In genomic region chr22:29342177-29342576, GRCh38 we compare ENCODE assay signal across 26 cellular contexts. TPM values are rescaled to one million over a fixed set of nuclear protein-coding genes. Genes with fewer than 3 reads are reported as not detected.
A peak's percentile ranks its signal among the peaks of the same experiment; 100 is the strongest.
DNase-seq lines count a peak whose midpoint lies in the region; ATAC-seq, FAIRE-seq and TF ChIP-seq lines count a peak whose summit lies in the region.
"Had no signal": no experiment of that assay in that cellular context is flagged by ENCODE, and none has a peak within 500 bp of the region (broad histone marks: within the 10 kb centered on the region; RNA-seq: fewer than 3 reads in every experiment).

No MANE protein-coding gene starts in this region.

- H3K27me3 ChIP-seq in HepG2 (ENCODE audit: control insufficient read depth in 1 of 2, insufficient read depth in 2 of 2, low read length in 2 of 2) (no peaks in the 10 kb centered on the region), right lobe of liver (no peaks in the 10 kb centered on the region), left ventricle myocardium inferior (ENCODE audit: low read depth) (no peaks in the 10 kb centered on the region), thyroid gland (no peaks in the 10 kb centered on the region), left lung (no peaks in the 10 kb centered on the region)
- H3K27me3 ChIP-seq: Peyer's patch, suprapubic skin had no signal

- no peak; the same call in 1 of the 3 replicates for ATAC-seq in HepG2
- no peak for ATAC-seq in right lobe of liver
- no peak for ATAC-seq in left lung
- ATAC-seq in GM21526 (IDR thresholded peaks at IDR 0.05; ENCODE audit: low FRiP score, unreplicated experiment) = no peak
- ATAC-seq: mucosa of descending colon had no signal

- no peaks in the 10 kb centered on the region for H3K9me3 ChIP-seq in HepG2 (ENCODE audit: low read length)
- H3K9me3 ChIP-seq in right lobe of liver = no peaks in the 10 kb centered on the region
- no peaks in the 10 kb centered on the region for H3K9me3 ChIP-seq in left ventricle myocardium inferior (replicated peaks)
- H3K9me3 ChIP-seq in thyroid gland = no peaks in the 10 kb centered on the region
- no peaks in the 10 kb centered on the region for H3K9me3 ChIP-seq in left lung
- H3K9me3 ChIP-seq: mucosa of descending colon, Peyer's patch, suprapubic skin had no signal

- CTCF ChIA-PET in HepG2 (lab: Yijun Ruan, JAX; ENCODE audit: low intra/inter-chr PET ratio, low total read pairs) (no interaction called here), RWPE1 (lab: Yijun Ruan, JAX) (no interaction called here)

- POLR2A ChIA-PET in HepG2 (lab: Yijun Ruan, JAX) (interaction anchor here (0.8 to 1.0 kb wide), 2 partner anchors 41 to 211 kb away, joined by 3 to 4 read pairs; partner anchors contain the start of gene THOC5), RWPE1 (lab: Yijun Ruan, JAX; ENCODE audit: low non-redundant PET) (no interaction called here)

- no peak for TF ChIP-seq CTCF in HepG2 (CRISPR knock-in tag; IDR thresholded peaks at IDR 0.05)
- no peak for TF ChIP-seq CTCF in right lobe of liver (IDR thresholded peaks at IDR 0.05)
- no peak for TF ChIP-seq CTCF in RWPE1 (conservative IDR thresholded peaks at IDR 0.05; ENCODE audit: low read depth)
- no peak for TF ChIP-seq CTCF in left ventricle myocardium inferior (IDR thresholded peaks at IDR 0.05; ENCODE audit: borderline replicate concordance)
- TF ChIP-seq CTCF in thyroid gland (IDR thresholded peaks at IDR 0.05) = no peak
- no peak for TF ChIP-seq CTCF in left lung (IDR thresholded peaks at IDR 0.05)

- H3K9ac ChIP-seq in HepG2 (ENCODE audit: insufficient read depth, low read depth, low read length) = peak overlapping the region; percentile 38; the same call in 1 of the 2 replicates

- no peaks in the 10 kb centered on the region for H3K79me2 ChIP-seq in HepG2 (ENCODE audit: insufficient read depth, low read length)

- TF ChIP-seq EP300 in HepG2 (IDR thresholded peaks at IDR 0.05; ENCODE audit: low read depth in 2 of 2, low read length in 2 of 2) (no peak), HepG2 (CRISPR knock-in tag; IDR thresholded peaks at IDR 0.05; ENCODE audit: borderline replicate concordance) (no peak)

- H3K27ac ChIP-seq in HepG2 (ENCODE audit: extremely low read length, insufficient read depth, low read length) (peak overlapping the region; percentile 54), right lobe of liver (no peak overlapping the region), RWPE1 (peak overlapping the region; percentile 77), left ventricle myocardium inferior (replicated peaks) (peak overlapping the region; percentile 78), thyroid gland (peak overlapping the region; percentile 1 to 57 (median 35)), left lung (no peak overlapping the region)
- H3K27ac ChIP-seq: epithelial cell of prostate, Peyer's patch, suprapubic skin had no signal

- H3K4me1 ChIP-seq in HepG2 (ENCODE audit: insufficient read depth, low read length) (peaks cover 32% of the 10 kb centered on the region), right lobe of liver (peaks cover 0 to 48% (median 6%) of the 10 kb centered on the region in 4 donors), left ventricle myocardium inferior (peaks cover 58% of the 10 kb centered on the region), thyroid gland (peaks cover 20 to 30% of the 10 kb centered on the region in 2 donors), left lung (no peaks in the 10 kb centered on the region)
- H3K4me1 ChIP-seq: Peyer's patch had no signal

- H3K4me3 ChIP-seq in HepG2 (replicated peaks in 1 of 3; ENCODE audit: insufficient read depth in 1 of 3, low read depth in 2 of 3, low read length in 3 of 3) (no peak overlapping the region; a peak in 1 of 6 replicates), right lobe of liver (no peak overlapping the region), left ventricle myocardium inferior (no peak overlapping the region), thyroid gland (replicated peaks in 1 of 3) (no peak overlapping the region), left lung (no peak overlapping the region)
- H3K4me3 ChIP-seq: mucosa of descending colon, Peyer's patch, suprapubic skin had no signal

- no peak overlapping the region for H2AFZ ChIP-seq in HepG2 (ENCODE audit: low read length)

- peaks cover 18 to 43% of the 10 kb centered on the region in 2 experiments; a peak in 4 of 5 replicates for H3K36me3 ChIP-seq in HepG2 (replicated peaks in 1 of 2; ENCODE audit: control insufficient read depth in 1 of 2, insufficient read depth in 2 of 2, low read length in 2 of 2)
- H3K36me3 ChIP-seq in right lobe of liver = peaks cover 9 to 38% (median 19%) of the 10 kb centered on the region in 4 donors
- H3K36me3 ChIP-seq in left ventricle myocardium inferior = peaks cover 78% of the 10 kb centered on the region
- peaks cover 38 to 44% of the 10 kb centered on the region in 2 donors for H3K36me3 ChIP-seq in thyroid gland
- H3K36me3 ChIP-seq in left lung = peaks cover 0 to 100% of the 10 kb centered on the region in 2 donors

- no peak for TF ChIP-seq RAD21 in HepG2 (CRISPR knock-in tag; IDR thresholded peaks at IDR 0.05)

- DNase-seq in HepG2 (ENCODE audit: low spot score) = peak; percentile 44
- no peak for DNase-seq in right lobe of liver
- no peak for DNase-seq in RWPE1 (ENCODE audit: low spot score)
- DNase-seq in left ventricle myocardium inferior = no peak
- no peak for DNase-seq in thyroid gland
- no peak for DNase-seq in NCI-H2171 treated with DMSO at 0.1 percent for 48 hours (lab: John Stamatoyannopoulos, UW)
- no peak for DNase-seq in left lung
- DNase-seq: activated CD4-positive, alpha-beta memory T cell treated with anti-CD3 and anti-CD28 coated beads, Interleukin-2, amount 10 ng/mL, durations not matched to agents 7 days and 5 days; activated CD4-positive, alpha-beta T cell treated with anti-CD3 and anti-CD28 coated beads for 1 hour; activated effector memory CD4-positive, alpha-beta T cell treated with Interleukin-2 at 50 U/mL for 16 hours; activated naive CD8-positive, alpha-beta T cell treated with anti-CD3 and anti-CD28 coated beads, Interleukin-2, amount 10 ng/mL, durations not matched to agents 7 days and 5 days; CD4-positive, alpha-beta T cell; effector CD4-positive, alpha-beta T cell; Karpas-422; kidney; mucosa of descending colon; NCI-H2029 treated with DMSO at 0.1 percent for 48 hours; NCI-H2227 treated with DMSO at 0.1 percent for 48 hours; NCI-H526 treated with DMSO at 0.1 percent for 48 hours; Peyer's patch; stimulated activated CD4-positive, alpha-beta T cell treated with anti-CD3 and anti-CD28 coated beads, Interleukin-4, amount 100 ng/mL, for 4 hours; stimulated activated naive CD4-positive, alpha-beta T cell had no signal

- BruUV-seq in HepG2 (replicated peaks; lab: Mats Ljungman, UMichigan) = no TSS peak

- in situ Hi-C loops in HepG2 (cut with HindIII; ENCODE audit: extremely low pct_ligation_motif_present, low pct_unique_long_range_greater_than_20kb) = no loop called here

- peak overlapping the region; percentile 56 for H3K4me2 ChIP-seq in HepG2 (ENCODE audit: low read depth, low read length)

- H4K20me1 ChIP-seq in HepG2 (ENCODE audit: insufficient read depth, low read length) = no peaks in the 10 kb centered on the region

- no peak for FAIRE-seq in HepG2 (lab: Jason Lieb, UNC)
- FAIRE-seq: kidney had no signal

- WGBS in HepG2 (ENCODE audit: low lambda C conversion rate) = 37% methylated on average over 6 of the region's 6 CpGs
- WGBS in right lobe of liver (ENCODE audit: insufficient coverage, low coverage, low lambda C conversion rate, missing lambda C conversion rate) = 86% methylated on average over 4 of the region's 6 CpGs
- WGBS in thyroid gland, 2 donors = 82 to 83% methylated on average over 6 of the region's 6 CpGs

- TF ChIP-seq POLR2A in HepG2 (IDR thresholded peaks at IDR 0.05; ENCODE audit: insufficient read depth in 1 of 2, low read depth in 2 of 2, low read length in 2 of 2) (no peak), right lobe of liver (IDR thresholded peaks at IDR 0.05) (no peak), thyroid gland (IDR thresholded peaks at IDR 0.05) (no peak)

- intact Hi-C loops in HepG2 (cut with micrococcal nuclease; ENCODE audit: unreplicated experiment) = no loop called here
- intact Hi-C loops in right lobe of liver (cut with DNase I) = no loop called here
- intact Hi-C loops in left ventricle myocardium inferior (cut with micrococcal nuclease) = no loop called here
- intact Hi-C loops in thyroid gland (cut with DNase I) = no loop called here
- intact Hi-C loops in left lung (cut with DNase I) = no loop called here

RNA-seq across cellular contexts. Expression of gene RASL10A, which starts 26.7 kb away (rescaled TPM):
- total RNA-seq in HepG2 (2016; rRNA removed; fragmentation: Illumina TruSeq; extraction: Trizol) = 0.22 TPM in 1 of 2 replicates, not detected in the other
- not detected in 2 replicates for total RNA-seq in HepG2 (2016; cell fraction: cytosol; rRNA removed; fragmentation: Illumina TruSeq; extraction: Trizol; ENCODE audit: low read depth)
- total RNA-seq in HepG2 (2016; cell fraction: insoluble cytoplasmic fraction; rRNA removed; fragmentation: Illumina TruSeq; extraction: Trizol) = not detected in 2 replicates
- not detected in 2 replicates for total RNA-seq in HepG2 (2016; cell fraction: membrane; rRNA removed; fragmentation: Illumina TruSeq; extraction: Trizol)
- total RNA-seq in HepG2 (2016; cell fraction: nucleus; rRNA removed; fragmentation: Illumina TruSeq; extraction: Trizol) = not detected in 2 replicates
- polyA plus RNA-seq in HepG2 (2011; rRNA removed) = 0.05 and 0.08 TPM in 2 replicates
- 0.08 and 0.17 TPM in 2 replicates for polyA plus RNA-seq in HepG2 (2011; cell fraction: cytosol; rRNA removed)
- 0.40 and 1.6 TPM in 2 replicates for polyA plus RNA-seq in HepG2 (2011; cell fraction: nucleus; rRNA removed)
- not detected in 2 replicates for polyA plus RNA-seq in HepG2 (2012)
- not detected in 2 replicates for polyA plus RNA-seq in HepG2 (2016; cell fraction: cytosol; fragmentation: Illumina TruSeq; extraction: Trizol; ENCODE audit: low read depth)
- not detected in 2 replicates for polyA plus RNA-seq in HepG2 (2016; cell fraction: insoluble cytoplasmic fraction; fragmentation: Illumina TruSeq; extraction: Trizol; ENCODE audit: low read depth)
- not detected in 2 replicates for polyA plus RNA-seq in HepG2 (2016; cell fraction: membrane; fragmentation: Illumina TruSeq; extraction: Trizol; ENCODE audit: low read depth)
- polyA plus RNA-seq in HepG2 (2016; cell fraction: nucleus; fragmentation: Illumina TruSeq; extraction: Trizol; ENCODE audit: insufficient read depth, low read depth) = 1.5 TPM in 1 of 2 replicates, not detected in the other
- polyA minus RNA-seq in HepG2 (2011; rRNA and poly(A)+ RNA removed; ENCODE audit: low replicate concordance) = 0.09 TPM in 1 of 2 replicates, not detected in the other
- polyA minus RNA-seq in HepG2 (2011; cell fraction: cytosol; rRNA and poly(A)+ RNA removed) = not detected in 2 replicates
- not detected in 2 replicates for polyA minus RNA-seq in HepG2 (2011; cell fraction: nucleus; rRNA and poly(A)+ RNA removed)
- 1 to 10 TPM in 3 of 6 experiments, under 1 TPM in 3; 0.32 to 1.2 (median 0.87) TPM for total RNA-seq in right lobe of liver
- total RNA-seq in left ventricle myocardium inferior = 1.4 TPM
- 1 to 10 TPM in 1 of 4 donors, under 1 TPM in 1, not detected in 2; 0.67 to 1.7 TPM for total RNA-seq in thyroid gland
- total RNA-seq in left lung = 1 to 10 TPM in 1 of 2 donors, under 1 TPM in 1; 0.96 to 1.8 TPM
- total RNA-seq: cerebellum had no signal

RNA-seq across cellular contexts. Expression of gene GAS2L1, which starts 35.7 kb away (rescaled TPM):
- total RNA-seq in HepG2 (2016; rRNA removed; fragmentation: Illumina TruSeq; extraction: Trizol) = 2.6 and 3.3 TPM in 2 replicates
- 3.1 TPM in 2 replicates for total RNA-seq in HepG2 (2016; cell fraction: cytosol; rRNA removed; fragmentation: Illumina TruSeq; extraction: Trizol; ENCODE audit: low read depth)
- 1.9 and 3.4 TPM in 2 replicates for total RNA-seq in HepG2 (2016; cell fraction: insoluble cytoplasmic fraction; rRNA removed; fragmentation: Illumina TruSeq; extraction: Trizol)
- total RNA-seq in HepG2 (2016; cell fraction: membrane; rRNA removed; fragmentation: Illumina TruSeq; extraction: Trizol) = 6.6 and 6.7 TPM in 2 replicates
- total RNA-seq in HepG2 (2016; cell fraction: nucleus; rRNA removed; fragmentation: Illumina TruSeq; extraction: Trizol) = 2.1 and 2.7 TPM in 2 replicates
- 1.8 and 2.2 TPM in 2 replicates for polyA plus RNA-seq in HepG2 (2011; rRNA removed)
- polyA plus RNA-seq in HepG2 (2011; cell fraction: cytosol; rRNA removed) = 1.8 and 3.2 TPM in 2 replicates
- polyA plus RNA-seq in HepG2 (2011; cell fraction: nucleus; rRNA removed) = 6.0 and 8.0 TPM in 2 replicates
- 0.98 and 1.3 TPM in 2 replicates for polyA plus RNA-seq in HepG2 (2012)
- polyA plus RNA-seq in HepG2 (2016; cell fraction: cytosol; fragmentation: Illumina TruSeq; extraction: Trizol; ENCODE audit: low read depth) = 4.1 and 4.7 TPM in 2 replicates
- polyA plus RNA-seq in HepG2 (2016; cell fraction: insoluble cytoplasmic fraction; fragmentation: Illumina TruSeq; extraction: Trizol; ENCODE audit: low read depth) = 3.4 and 4.4 TPM in 2 replicates
- polyA plus RNA-seq in HepG2 (2016; cell fraction: membrane; fragmentation: Illumina TruSeq; extraction: Trizol; ENCODE audit: low read depth) = 7.9 and 8.8 TPM in 2 replicates
- 5.9 and 7.0 TPM in 2 replicates for polyA plus RNA-seq in HepG2 (2016; cell fraction: nucleus; fragmentation: Illumina TruSeq; extraction: Trizol; ENCODE audit: insufficient read depth, low read depth)
- 2.7 and 10.4 TPM in 2 replicates for polyA minus RNA-seq in HepG2 (2011; rRNA and poly(A)+ RNA removed; ENCODE audit: low replicate concordance)
- polyA minus RNA-seq in HepG2 (2011; cell fraction: cytosol; rRNA and poly(A)+ RNA removed) = 1.5 and 1.6 TPM in 2 replicates
- 1.9 and 3.5 TPM in 2 replicates for polyA minus RNA-seq in HepG2 (2011; cell fraction: nucleus; rRNA and poly(A)+ RNA removed)
- total RNA-seq in right lobe of liver = 10 to 100 TPM in 4 of 6 experiments, 1 to 10 TPM in 2; 8.9 to 15.8 (median 11.5) TPM
- total RNA-seq in left ventricle myocardium inferior = 22.4 TPM
- total RNA-seq in thyroid gland = 10 to 100 TPM in 3 of 4 donors, 1 to 10 TPM in 1; 9.3 to 22.2 (median 15.7) TPM
- total RNA-seq in left lung = 10 to 100 TPM; 30.6 to 32.6 TPM

RNA-seq across cellular contexts. Expression of gene AP1B1, which starts 46.2 kb away (rescaled TPM):
- total RNA-seq in HepG2 (2016; rRNA removed; fragmentation: Illumina TruSeq; extraction: Trizol) (28.9 and 29.7 TPM in 2 replicates), right lobe of liver (10 to 100 TPM; 35.7 to 63.2 (median 44.4) TPM), left ventricle myocardium inferior (28.2 TPM), thyroid gland (100 to 1,000 TPM in 1 of 4 donors, 10 to 100 TPM in 3; 45.0 to 103 (median 91.4) TPM), left lung (10 to 100 TPM; 71.6 to 99.1 TPM)
- 5.7 and 5.9 TPM in 2 replicates for total RNA-seq in HepG2 (2016; cell fraction: cytosol; rRNA removed; fragmentation: Illumina TruSeq; extraction: Trizol; ENCODE audit: low read depth)
- 26.4 and 28.8 TPM in 2 replicates for total RNA-seq in HepG2 (2016; cell fraction: insoluble cytoplasmic fraction; rRNA removed; fragmentation: Illumina TruSeq; extraction: Trizol)
- 13.5 and 15.5 TPM in 2 replicates for total RNA-seq in HepG2 (2016; cell fraction: membrane; rRNA removed; fragmentation: Illumina TruSeq; extraction: Trizol)
- 18.1 and 19.1 TPM in 2 replicates for total RNA-seq in HepG2 (2016; cell fraction: nucleus; rRNA removed; fragmentation: Illumina TruSeq; extraction: Trizol)
- 26.0 and 26.6 TPM in 2 replicates for polyA plus RNA-seq in HepG2 (2011; rRNA removed)
- polyA plus RNA-seq in HepG2 (2011; cell fraction: cytosol; rRNA removed) = 16.8 and 22.0 TPM in 2 replicates
- 34.0 and 38.2 TPM in 2 replicates for polyA plus RNA-seq in HepG2 (2011; cell fraction: nucleus; rRNA removed)
- polyA plus RNA-seq in HepG2 (2012) = 20.3 and 22.7 TPM in 2 replicates
- 4.3 and 4.6 TPM in 2 replicates for polyA plus RNA-seq in HepG2 (2016; cell fraction: cytosol; fragmentation: Illumina TruSeq; extraction: Trizol; ENCODE audit: low read depth)
- polyA plus RNA-seq in HepG2 (2016; cell fraction: insoluble cytoplasmic fraction; fragmentation: Illumina TruSeq; extraction: Trizol; ENCODE audit: low read depth) = 22.1 and 30.0 TPM in 2 replicates
- 9.7 and 10.4 TPM in 2 replicates for polyA plus RNA-seq in HepG2 (2016; cell fraction: membrane; fragmentation: Illumina TruSeq; extraction: Trizol; ENCODE audit: low read depth)
- 30.2 and 32.6 TPM in 2 replicates for polyA plus RNA-seq in HepG2 (2016; cell fraction: nucleus; fragmentation: Illumina TruSeq; extraction: Trizol; ENCODE audit: insufficient read depth, low read depth)
- polyA minus RNA-seq in HepG2 (2011; rRNA and poly(A)+ RNA removed; ENCODE audit: low replicate concordance) = 92.9 and 98.5 TPM in 2 replicates
- polyA minus RNA-seq in HepG2 (2011; cell fraction: cytosol; rRNA and poly(A)+ RNA removed) = 32.7 and 33.4 TPM in 2 replicates
- polyA minus RNA-seq in HepG2 (2011; cell fraction: nucleus; rRNA and poly(A)+ RNA removed) = 19.2 and 21.4 TPM in 2 replicates

Comparison
In these comparisons a context has a peak if more than half of its experiments do, and no peak if none do; other contexts are left out.
1. H3K27ac ChIP-seq: peak in HepG2 (single experiment), RWPE1 (single experiment), left ventricle myocardium inferior (single experiment) and thyroid gland (3 of 3); none in right lobe of liver (0 of 3) and left lung (0 of 2).